Comparison of ENCODE assay signal across 8 cellular contexts in the genomic region with DNA sequence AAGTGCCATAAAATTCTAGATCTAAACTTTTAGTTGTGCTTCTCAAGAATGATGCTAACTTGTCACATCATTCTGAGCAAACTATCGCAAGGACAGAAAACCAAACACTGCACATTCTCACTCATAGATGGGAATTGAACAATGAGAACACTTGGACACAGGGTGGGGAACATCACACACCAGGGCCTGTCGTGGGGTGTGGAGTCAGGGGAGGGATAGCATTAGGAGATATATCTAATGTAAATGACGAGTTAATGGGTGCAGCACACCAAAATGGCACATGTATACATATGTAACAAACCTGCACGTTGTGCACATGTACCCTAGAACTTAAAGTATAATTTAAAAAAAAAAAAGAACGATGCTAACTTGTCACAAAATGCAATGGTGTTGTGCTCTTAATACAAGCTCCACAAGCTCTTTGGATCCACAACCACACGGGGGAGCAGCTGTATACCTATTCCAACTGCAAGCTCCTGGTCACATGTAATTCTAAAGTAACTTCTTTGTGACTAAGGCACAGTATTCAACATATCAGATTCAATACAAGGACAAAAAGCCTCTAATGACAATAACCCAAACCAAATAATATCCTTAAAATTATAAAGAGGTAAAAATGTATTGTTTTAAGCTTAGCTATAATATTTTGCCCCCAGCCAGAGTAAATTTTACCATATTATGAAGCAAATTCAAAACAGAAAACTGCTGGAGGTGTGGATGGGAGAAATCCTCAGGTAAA. TPM values are rescaled to one million over a fixed set of nuclear protein-coding genes. Genes with fewer than 3 reads are reported as not detected.
DNase-seq lines count a peak whose midpoint lies in the region; ATAC-seq, FAIRE-seq and TF ChIP-seq lines count a peak whose summit lies in the region.
"Not testable (repeated sequence)": the region's sequence is repeated elsewhere in the genome, so short reads cannot be mapped to it uniquely, and the experiment has no call there.

No MANE protein-coding gene starts in this region.

- not testable (repeated sequence) for H3K36me3 ChIP-seq in kidney (ENCODE audit: control insufficient read depth in 1 of 2, insufficient read depth in 2 of 2, low read length in 2 of 2)

- FAIRE-seq in GM19239 (lab: Jason Lieb, UNC) (peak; percentile 91), kidney (lab: Jason Lieb, UNC) (peak; percentile 73)

- H3K27me3 Mint-ChIP-seq in activated B cell treated with CpG ODN at 0.5 μM for 24 hours = not testable (repeated sequence)

- H3K9me3 ChIP-seq in kidney (ENCODE audit: control insufficient read depth in 1 of 2, low read length in 2 of 2) = not testable (repeated sequence)

- H3K4me3 ChIP-seq in choroid plexus epithelial cell (ENCODE audit: low read depth, low read length); kidney (ENCODE audit: low read length in 2 of 2): not testable (repeated sequence)

- DNase-seq in GM19239 (ENCODE audit: insufficient read length, low spot score); kidney: not testable (repeated sequence)
- DNase-seq in NCI-H2227 (lab: John Stamatoyannopoulos, UW; ENCODE audit: unreplicated experiment) (peak; percentile 60), activated B cell treated with CpG ODN at 0.5 μM for 24 hours (peak; percentile 24), choroid plexus epithelial cell (ENCODE audit: low read depth) (peak; percentile 91)
- DNase-seq in stimulated activated CD4-positive, alpha-beta T cell treated with anti-CD3 and anti-CD28 coated beads, Interleukin-15, amount 100 ng/mL, for 24 hours = peak; percentile 46

- not testable (repeated sequence) for H3K9me3 Mint-ChIP-seq in activated B cell treated with CpG ODN at 0.5 μM for 24 hours

- not testable (repeated sequence) for H3K4me1 ChIP-seq in kidney (ENCODE audit: control insufficient read depth in 1 of 2, insufficient read depth in 1 of 2, low read depth in 1 of 2, low read length in 2 of 2)

- peaks cover 14% of the 10 kb centered on the region for H3K36me3 Mint-ChIP-seq in activated B cell treated with CpG ODN at 0.5 μM for 24 hours (ENCODE audit: low read depth)

- H3K27ac Mint-ChIP-seq in activated B cell treated with CpG ODN at 0.5 μM for 24 hours = peak overlapping the region; percentile 96

- TF ChIP-seq CTCF in C4-2B (conservative IDR thresholded peaks at IDR 0.05) (peak; percentile 81), choroid plexus epithelial cell (conservative IDR thresholded peaks at IDR 0.05; ENCODE audit: low read depth, low read length) (peak; percentile 81), kidney (IDR thresholded peaks at IDR 0.05; ENCODE audit: borderline replicate concordance, extremely low read depth, insufficient read depth) (peak; percentile 60)
- TF ChIP-seq CTCF in activated B cell treated with CpG ODN at 0.5 μM for 24 hours (IDR thresholded peaks at IDR 0.05) = not testable (repeated sequence)

- CTCF ChIA-PET in activated B cell treated with CpG ODN at 0.5 μM for 24 hours (lab: Charles Lee) = interaction anchor here (0.5 to 3.3 kb wide), 24 partner anchors 11 to 1880 kb away, joined by 3 to 49 read pairs (median 3); a partner anchor contains a TSS

- POLR2A ChIA-PET in activated B cell treated with CpG ODN at 0.5 μM for 24 hours (lab: Charles Lee) = interaction anchor here (0.8 to 5.6 kb wide), 2 partner anchors 52 to 515 kb away, joined by 7 to 67 read pairs; a partner anchor contains a TSS

- H3K9ac ChIP-seq in kidney (ENCODE audit: low read length in 2 of 2) = not testable (repeated sequence)

- ATAC-seq in HG03432 (IDR thresholded peaks at IDR 0.05; ENCODE audit: unreplicated experiment) = peak; percentile 42
- not testable (repeated sequence) for ATAC-seq in activated B cell treated with CpG ODN at 0.5 μM for 24 hours (ENCODE audit: low read depth)

- not testable (repeated sequence) for H3K27ac ChIP-seq in C4-2B; kidney (ENCODE audit: low read depth in 2 of 2, low read length in 2 of 2)

- not testable (repeated sequence) for H3K4me3 Mint-ChIP-seq in activated B cell treated with CpG ODN at 0.5 μM for 24 hours

- intact Hi-C loops in activated B cell treated with CpG ODN at 0.5 μM for 24 hours (cut with micrococcal nuclease) = loop anchor here (1.0 to 5.0 kb wide), 6 partner anchors 78 to 558 kb away; no protein-coding TSS in a partner anchor
- intact Hi-C loops in kidney (cut with DNase I) = not testable (repeated sequence)

- peaks cover 57% of the 10 kb centered on the region for H3K4me1 Mint-ChIP-seq in activated B cell treated with CpG ODN at 0.5 μM for 24 hours

RNA-seq across cellular contexts. Expression of a gene that starts 53.7 kb away (rescaled TPM):
- total RNA-seq in activated B cell treated with CpG ODN at 0.5 μM for 24 hours = 93.3 and 107 TPM in 2 replicates
- 38.1 TPM for total RNA-seq in kidney
- 7.6 TPM for polyA plus RNA-seq in kidney (ENCODE audit: insufficient read depth, low read depth, low replicate concordance)
